Comparison of ENCODE assay signal across 9 cellular contexts in the genomic region with DNA sequence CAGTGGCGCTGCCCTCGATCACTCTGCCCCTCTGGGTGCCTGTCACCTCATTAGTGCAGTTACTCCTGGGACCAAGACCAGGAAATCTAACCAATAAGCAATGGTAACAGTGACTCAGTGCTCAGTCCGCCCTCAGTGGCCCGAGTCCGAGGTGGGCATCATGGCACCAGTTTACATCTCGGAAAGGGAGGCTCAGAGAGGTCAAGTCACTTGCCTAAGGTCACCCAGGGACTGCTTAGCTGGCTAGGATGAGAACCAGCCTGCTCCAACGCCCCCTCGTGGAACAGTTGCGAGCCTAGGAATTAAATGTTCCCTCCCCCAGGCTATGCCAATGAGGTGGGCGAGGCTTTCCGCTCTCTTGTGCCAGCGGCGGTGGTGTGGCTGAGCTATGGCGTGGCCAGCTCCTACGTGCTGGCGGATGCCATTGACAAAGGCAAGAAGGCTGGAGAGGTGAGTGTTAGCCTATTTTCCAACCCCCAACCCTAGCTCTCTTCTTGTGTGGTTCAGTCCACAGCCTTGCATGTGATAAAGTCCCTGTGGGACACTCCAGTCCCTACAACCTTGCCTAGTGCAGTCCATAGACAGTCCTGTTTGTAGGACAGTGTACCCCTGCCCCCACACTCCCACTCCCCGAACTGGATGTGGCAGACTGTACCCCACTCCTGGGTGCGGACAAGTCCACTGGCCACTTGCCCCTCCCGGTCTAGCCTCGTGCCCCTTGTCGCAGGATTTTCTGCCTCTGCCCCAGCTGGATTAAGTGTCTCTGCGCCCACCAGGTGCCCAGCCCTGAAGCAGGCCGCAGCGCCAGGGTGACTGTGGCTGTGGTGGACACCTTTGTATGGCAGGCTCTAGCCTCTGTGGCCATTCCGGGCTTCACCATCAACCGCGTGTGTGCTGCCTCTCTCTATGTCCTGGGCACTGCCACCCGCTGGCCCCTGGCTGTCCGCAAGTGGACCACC. TPM values are rescaled to one million over a fixed set of nuclear protein-coding genes. Genes with fewer than 3 reads are reported as not detected.
DNase-seq lines count a peak whose midpoint lies in the region; ATAC-seq and TF ChIP-seq lines count a peak whose summit lies in the region.
"Had no signal": no experiment of that assay in that cellular context is flagged by ENCODE, and none has a peak within 500 bp of the region (broad histone marks: within the 10 kb centered on the region; RNA-seq: fewer than 3 reads in every experiment).

No MANE protein-coding gene starts in this region.

- no peaks in the 10 kb centered on the region for H3K9me3 Mint-ChIP-seq in activated naive CD4-positive, alpha-beta T cell treated with anti-CD3 and anti-CD28 coated beads for 36 hours

- H3K27me3 Mint-ChIP-seq in activated naive CD4-positive, alpha-beta T cell treated with anti-CD3 and anti-CD28 coated beads for 36 hours (ENCODE audit: low read depth): no peaks in the 10 kb centered on the region

- peak overlapping the region; percentile 94 for H3K27ac Mint-ChIP-seq in activated naive CD4-positive, alpha-beta T cell treated with anti-CD3 and anti-CD28 coated beads for 36 hours

- H3K4me1 ChIP-seq in MM.1S (ENCODE audit: low read length): peaks cover 20% of the 10 kb centered on the region
- peaks cover 42% of the 10 kb centered on the region for H3K4me1 ChIP-seq in osteoblast (ENCODE audit: insufficient read depth, low read length)

- intact Hi-C loops in activated naive CD4-positive, alpha-beta T cell treated with anti-CD3 and anti-CD28 coated beads for 36 hours (cut with micrococcal nuclease): loop anchor here (1.0 kb wide), 2 partner anchors 30 to 35 kb away; no protein-coding TSS in a partner anchor

- peak overlapping the region; percentile 95 for H3K4me2 ChIP-seq in MM.1S (ENCODE audit: low read depth, low read length)
- H3K4me2 ChIP-seq in osteoblast (ENCODE audit: insufficient read depth, low read length): peak overlapping the region; percentile 93

- no peaks in the 10 kb centered on the region for H4K20me1 ChIP-seq in MM.1S (ENCODE audit: insufficient read depth, low read length)
- H4K20me1 ChIP-seq in osteoblast (ENCODE audit: insufficient read depth, low read length): no peaks in the 10 kb centered on the region

- peaks cover 31% of the 10 kb centered on the region for H3K4me1 Mint-ChIP-seq in activated naive CD4-positive, alpha-beta T cell treated with anti-CD3 and anti-CD28 coated beads for 36 hours (ENCODE audit: low read depth)

- peak; percentile 74 for TF ChIP-seq CTCF in MM.1S (IDR thresholded peaks at IDR 0.05; ENCODE audit: low read length)
- TF ChIP-seq CTCF in osteoblast (IDR thresholded peaks at IDR 0.05; ENCODE audit: extremely low read depth, low read depth, low read length): peak; percentile 84

- H3K36me3 ChIP-seq in MM.1S (replicated peaks; ENCODE audit: insufficient read depth, low read length): no peaks in the 10 kb centered on the region
- H3K36me3 ChIP-seq in SK-N-MC (ENCODE audit: insufficient read depth, low read length): peaks cover 9% of the 10 kb centered on the region; the same call in 1 of the 2 replicates
- H3K36me3 ChIP-seq in osteoblast (ENCODE audit: insufficient read depth, low read length): peaks cover 8% of the 10 kb centered on the region

- CTCF ChIA-PET in activated naive CD4-positive, alpha-beta T cell treated with anti-CD3 and anti-CD28 coated beads for 36 hours (lab: Charles Lee): interaction anchor here (0.5 to 6.0 kb wide), 15 partner anchors 8 to 778 kb away, joined by 3 to 66 read pairs (median 5); a partner anchor contains a TSS

- H3K79me2 ChIP-seq in MM.1S (ENCODE audit: low read length) (peaks cover 17% of the 10 kb centered on the region), osteoblast (ENCODE audit: insufficient read depth, low read length) (peaks cover 3% of the 10 kb centered on the region)

- H3K4me3 ChIP-seq in MM.1S (ENCODE audit: low read length) (peak overlapping the region; percentile 84), SK-N-MC (peak overlapping the region; percentile 85), osteoblast (ENCODE audit: insufficient read depth, low read length) (peak overlapping the region; percentile 79)

- H3K27ac ChIP-seq in MM.1S (ENCODE audit: low read length): peak overlapping the region; percentile 58; the same call in 1 of the 2 replicates
- no peak overlapping the region for H3K27ac ChIP-seq in SK-N-MC
- H3K27ac ChIP-seq in osteoblast (ENCODE audit: low read depth, low read length): peak overlapping the region; percentile 97
- H3K27ac ChIP-seq in temporal lobe (ENCODE audit: low read depth, low read length): peak overlapping the region; percentile 31

- no peaks in the 10 kb centered on the region for H3K27me3 ChIP-seq in MM.1S (replicated peaks; ENCODE audit: insufficient read depth, low read length)
- H3K27me3 ChIP-seq in osteoblast (ENCODE audit: insufficient read depth, low read length): no peaks in the 10 kb centered on the region

- H2AFZ ChIP-seq in MM.1S (ENCODE audit: low read length) (peak overlapping the region; percentile 88), osteoblast (ENCODE audit: low read length) (peak overlapping the region; percentile 27)

- H3K4me3 Mint-ChIP-seq in activated naive CD4-positive, alpha-beta T cell treated with anti-CD3 and anti-CD28 coated beads for 36 hours: peak overlapping the region; percentile 97

- DNase-seq in DMS153 (lab: John Stamatoyannopoulos, UW) (peak; percentile 51), MM.1S (peak; percentile 85), SK-N-MC (ENCODE audit: low read depth, low spot score) (peak; percentile 47), germinal center (ENCODE audit: low spot score) (peak; percentile 88), osteoblast (ENCODE audit: insufficient read length, low spot score, missing footprints) (peak; percentile 91)
- peak; percentile 96 for DNase-seq in activated naive CD4-positive, alpha-beta T cell treated with anti-CD3 and anti-CD28 coated beads for 36 hours

- H3K9me2 ChIP-seq in MM.1S (replicated peaks; ENCODE audit: insufficient read depth, low read length): no peaks in the 10 kb centered on the region

- peak overlapping the region; percentile 81 for H3K9ac ChIP-seq in MM.1S (ENCODE audit: low read length)
- peak overlapping the region; percentile 85 for H3K9ac ChIP-seq in SK-N-MC (ENCODE audit: insufficient read length)

- peaks cover 13% of the 10 kb centered on the region for H3K36me3 Mint-ChIP-seq in activated naive CD4-positive, alpha-beta T cell treated with anti-CD3 and anti-CD28 coated beads for 36 hours (ENCODE audit: low read depth)

- no peaks in the 10 kb centered on the region for H3K9me3 ChIP-seq in MM.1S (replicated peaks; ENCODE audit: insufficient read depth, low read length)
- H3K9me3 ChIP-seq in SK-N-MC (ENCODE audit: low read depth, low read length): no peaks in the 10 kb centered on the region
- no peaks in the 10 kb centered on the region for H3K9me3 ChIP-seq in osteoblast (ENCODE audit: low read depth, low read length)

- no peak for ATAC-seq in GM21367 (IDR thresholded peaks at IDR 0.05; ENCODE audit: unreplicated experiment)

- peaks cover 19% of the 10 kb centered on the region for H3F3A ChIP-seq in MM.1S (ENCODE audit: insufficient read depth, low read length)

RNA-seq across cellular contexts. Expression of a gene that starts 1.1 kb away (rescaled TPM):
- total RNA-seq in activated naive CD4-positive, alpha-beta T cell treated with anti-CD3 and anti-CD28 coated beads for 36 hours: 10 to 100 TPM; 36.6 to 37.1 TPM
- total RNA-seq in osteoblast (5.3 and 6.9 TPM in 2 replicates), temporal lobe (0.98 TPM)

RNA-seq across cellular contexts. Expression of a gene that starts 29.9 kb away (rescaled TPM):
- total RNA-seq in activated naive CD4-positive, alpha-beta T cell treated with anti-CD3 and anti-CD28 coated beads for 36 hours: 1 to 10 TPM; 8.2 to 8.8 TPM
- total RNA-seq in osteoblast (16.6 and 19.2 TPM in 2 replicates), temporal lobe (3.9 TPM)

RNA-seq across cellular contexts. Expression of a gene that starts 39.5 kb away (rescaled TPM):
- 1 to 10 TPM; 2.8 to 3.9 TPM for total RNA-seq in activated naive CD4-positive, alpha-beta T cell treated with anti-CD3 and anti-CD28 coated beads for 36 hours
- total RNA-seq in osteoblast (20.6 and 23.6 TPM in 2 replicates), temporal lobe (13.8 TPM)

RNA-seq across cellular contexts. Expression of a gene that starts 45.1 kb away (rescaled TPM):
- total RNA-seq in activated naive CD4-positive, alpha-beta T cell treated with anti-CD3 and anti-CD28 coated beads for 36 hours: not detected
- total RNA-seq in osteoblast (not detected in 2 replicates), temporal lobe (not detected)
- total RNA-seq: glomerular endothelial cell had no signal
